ENCODE assay signal across 1 cellular context in genomic region chr1:22611530-22611947, GRCh38.
A peak's percentile ranks its signal among the peaks of the same experiment; 100 is the strongest.
TF ChIP-seq lines count a peak whose summit lies in the region.

No MANE protein-coding gene starts in this region.

TF ChIP-seq in WTC11, 78 proteins besides CTCF, POLR2A, EP300 and RAD21 (continued from another document and continues in another):
- TF ChIP-seq HMGXB4 (CRISPR knock-in tag; IDR thresholded peaks at IDR 0.05) = no peak; the same call in 1 of the 2 replicates
- TF ChIP-seq ESRRA (CRISPR knock-in tag; IDR thresholded peaks at IDR 0.05; ENCODE audit: borderline replicate concordance) = peak; percentile 89; the same call in 1 of the 2 replicates
- TF ChIP-seq ZNF425 (CRISPR knock-in tag; conservative IDR thresholded peaks at IDR 0.05) = no peak
- TF ChIP-seq ATF1 (CRISPR knock-in tag; IDR thresholded peaks at IDR 0.05) = 0 out of 2 replicates have a peak, but pooled peaks have one; percentile 31
- TF ChIP-seq ZNF263 (CRISPR knock-in tag; IDR thresholded peaks at IDR 0.05; ENCODE audit: low read depth) = no peak
- TF ChIP-seq ZNF423 (CRISPR knock-in tag; IDR thresholded peaks at IDR 0.05) = no peak
- peak; percentile 68; the same call in 1 of the 2 replicates for TF ChIP-seq USF1 (CRISPR knock-in tag; IDR thresholded peaks at IDR 0.05)
- no peak for TF ChIP-seq ZMAT4 (CRISPR knock-in tag; IDR thresholded peaks at IDR 0.05)
- peak; percentile 89 for TF ChIP-seq FOXK1 (CRISPR knock-in tag; IDR thresholded peaks at IDR 0.05)
- peak; percentile 92; the same call in 1 of the 2 replicates for TF ChIP-seq ZBTB43 (CRISPR knock-in tag; IDR thresholded peaks at IDR 0.05)
- peak; percentile 84 for TF ChIP-seq CREB1 (CRISPR knock-in tag; IDR thresholded peaks at IDR 0.05)
- no peak for TF ChIP-seq AR (CRISPR knock-in tag; IDR thresholded peaks at IDR 0.05)
- no peak for TF ChIP-seq HMGA2 (CRISPR knock-in tag; IDR thresholded peaks at IDR 0.05)
- no peak for TF ChIP-seq ATF2 (CRISPR knock-in tag; IDR thresholded peaks at IDR 0.05; ENCODE audit: borderline replicate concordance, low read depth)
- TF ChIP-seq IRF2 (CRISPR knock-in tag; IDR thresholded peaks at IDR 0.05; ENCODE audit: borderline replicate concordance, low read depth) = 0 out of 2 replicates have a peak, but pooled peaks have one; percentile 45
- peak; percentile 90 for TF ChIP-seq NFE2L1 (CRISPR knock-in tag; IDR thresholded peaks at IDR 0.05)
- no peak for TF ChIP-seq GRHL2 (CRISPR knock-in tag; IDR thresholded peaks at IDR 0.05; ENCODE audit: insufficient replicate concordance, severe bottlenecking)
- TF ChIP-seq NR3C1 (CRISPR knock-in tag; conservative IDR thresholded peaks at IDR 0.05; ENCODE audit: low read depth) = peak; percentile 88; the same call in 1 of the 2 replicates
- no peak for TF ChIP-seq ZNF317 (CRISPR knock-in tag; IDR thresholded peaks at IDR 0.05; ENCODE audit: borderline replicate concordance, low read depth)
- TF ChIP-seq STAT6 (CRISPR knock-in tag; conservative IDR thresholded peaks at IDR 0.05; ENCODE audit: low read depth) = no peak
- no peak for TF ChIP-seq E2F5 (CRISPR knock-in tag; IDR thresholded peaks at IDR 0.05)
- no peak for TF ChIP-seq GTF2I (CRISPR knock-in tag; conservative IDR thresholded peaks at IDR 0.05)
- TF ChIP-seq NR1H2 (CRISPR knock-in tag; IDR thresholded peaks at IDR 0.05) = peak; percentile 39; the same call in 1 of the 2 replicates
- TF ChIP-seq TEAD4 (CRISPR knock-in tag; IDR thresholded peaks at IDR 0.05) = peak; percentile 97
- TF ChIP-seq JUN (CRISPR knock-in tag; IDR thresholded peaks at IDR 0.05) = 0 out of 2 replicates have a peak, but pooled peaks have one; percentile 73
- TF ChIP-seq NFATC4 (CRISPR knock-in tag; IDR thresholded peaks at IDR 0.05) = no peak
- TF ChIP-seq ZSCAN18 (CRISPR knock-in tag; IDR thresholded peaks at IDR 0.05) = peak; percentile 64; the same call in 1 of the 2 replicates
- TF ChIP-seq ZNF512 (CRISPR knock-in tag; IDR thresholded peaks at IDR 0.05; ENCODE audit: borderline replicate concordance) = no peak
- TF ChIP-seq FOXJ3 (CRISPR knock-in tag; IDR thresholded peaks at IDR 0.05; ENCODE audit: borderline replicate concordance) = no peak
- 0 out of 2 replicates have a peak, but pooled peaks have one; percentile 62 for TF ChIP-seq RELA (CRISPR knock-in tag; IDR thresholded peaks at IDR 0.05; ENCODE audit: borderline replicate concordance)
- TF ChIP-seq OVOL2 (CRISPR knock-in tag; IDR thresholded peaks at IDR 0.05; ENCODE audit: borderline replicate concordance) = no peak
- TF ChIP-seq NFYB (CRISPR knock-in tag; conservative IDR thresholded peaks at IDR 0.05; ENCODE audit: low read depth) = peak; percentile 29; the same call in 1 of the 2 replicates
- peak; percentile 75; the same call in 1 of the 2 replicates for TF ChIP-seq PREB (CRISPR knock-in tag; IDR thresholded peaks at IDR 0.05; ENCODE audit: borderline replicate concordance)
- TF ChIP-seq MXD4 (CRISPR knock-in tag; IDR thresholded peaks at IDR 0.05; ENCODE audit: borderline replicate concordance) = no peak
- TF ChIP-seq SMAD4 (CRISPR knock-in tag; IDR thresholded peaks at IDR 0.05) = peak; percentile 91
- TF ChIP-seq TP53 (CRISPR knock-in tag; IDR thresholded peaks at IDR 0.05) = peak; percentile 94
